Comparison of ENCODE assay signal across 27 cellular contexts in the genomic region with DNA sequence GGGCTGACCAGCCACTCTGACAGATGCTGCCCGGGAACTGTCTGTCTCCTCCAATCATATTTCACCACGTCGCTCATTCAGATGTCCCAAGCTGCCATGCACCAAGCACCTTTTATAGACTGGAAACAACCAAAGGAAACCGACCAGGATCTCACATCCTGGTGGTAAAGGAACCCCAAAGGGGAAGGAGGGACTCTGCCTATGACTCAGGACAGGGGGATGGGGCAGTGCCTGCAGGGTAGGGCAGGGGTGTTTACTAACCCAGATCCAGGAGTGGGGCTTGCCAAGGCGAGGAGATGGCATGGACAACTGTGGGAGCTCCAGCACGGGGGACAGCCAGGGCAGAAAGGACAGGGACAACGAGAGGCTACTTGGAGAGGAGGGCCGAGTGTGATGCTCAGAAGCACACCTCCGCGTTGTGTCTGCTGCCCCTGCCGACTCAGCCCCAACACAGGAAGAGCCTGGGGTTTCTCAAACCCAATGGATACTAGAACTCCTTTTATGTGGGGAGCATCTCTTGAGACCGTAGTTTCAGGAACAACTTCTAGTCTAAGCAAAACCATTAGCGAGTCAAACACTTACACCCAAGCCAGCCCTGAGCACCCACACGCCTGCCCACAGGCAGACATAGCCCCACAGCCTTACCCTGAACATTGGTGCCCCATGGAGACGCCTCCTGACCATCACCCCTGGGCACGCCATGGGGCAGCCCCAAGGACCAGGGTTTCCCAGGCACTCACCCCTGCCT. TPM values are rescaled to one million over a fixed set of nuclear protein-coding genes. Genes with fewer than 3 reads are reported as not detected.
"Had no signal": no experiment of that assay in that cellular context is flagged by ENCODE, and none has a peak within 500 bp of the region (broad histone marks: within the 10 kb centered on the region; RNA-seq: fewer than 3 reads in every experiment).

No MANE protein-coding gene starts in this region.

- H2AFZ ChIP-seq: hepatocyte had no signal

- H3K9me3 Mint-ChIP-seq: immature natural killer cell, mesothelial cell of epicardium, naive B cell had no signal

- H3K36me3 Mint-ChIP-seq: immature natural killer cell, mesothelial cell of epicardium, naive B cell had no signal

- H3K4me2 ChIP-seq: hepatocyte had no signal

- H3K4me3 Mint-ChIP-seq: immature natural killer cell, mesothelial cell of epicardium, naive B cell had no signal

- H3K36me3 ChIP-seq: esophagus muscularis mucosa, gastroesophageal sphincter, heart left ventricle, left lung, lower lobe of right lung had no signal

- H3K4me1 Mint-ChIP-seq: immature natural killer cell, mesothelial cell of epicardium, naive B cell had no signal

- ATAC-seq: foreskin keratinocyte, gastroesophageal sphincter, heart left ventricle, left cardiac atrium, left lung, left ventricle myocardium superior, lower lobe of right lung, mucosa of descending colon had no signal

- H3K4me1 ChIP-seq: esophagus muscularis mucosa, foreskin keratinocyte, gastroesophageal sphincter, heart left ventricle, left lung, lower lobe of right lung had no signal

- FAIRE-seq: colon, endothelial cell of umbilical vein, frontal cortex had no signal

- H3K27ac Mint-ChIP-seq: immature natural killer cell, mesothelial cell of epicardium, naive B cell had no signal

- H3K9me3 ChIP-seq: esophagus muscularis mucosa, gastroesophageal sphincter, heart left ventricle, left lung, lower lobe of right lung, mucosa of descending colon had no signal

- H3K4me3 ChIP-seq: coronary artery, dorsolateral prefrontal cortex, esophagus muscularis mucosa, gastroesophageal sphincter, heart left ventricle, hepatocyte, left lung, lower lobe of right lung, mucosa of descending colon had no signal

- H3K27me3 Mint-ChIP-seq: naive B cell had no signal

- H3K79me2 ChIP-seq: hepatocyte had no signal

- DNase-seq: dermis blood vessel endothelial cell; dorsolateral prefrontal cortex; effector CD4-positive, alpha-beta T cell; effector memory CD4-positive, alpha-beta T cell; foreskin keratinocyte; heart left ventricle; hypothalamus; immature natural killer cell; islet precursor cell; left cardiac atrium; left lung; left ventricle myocardium superior; lower lobe of right lung; mesenchymal stem cell; mucosa of descending colon; naive B cell had no signal

- H3K27me3 ChIP-seq: dorsolateral prefrontal cortex, esophagus muscularis mucosa, foreskin keratinocyte, gastroesophageal sphincter, heart left ventricle, hepatocyte, left lung had no signal

- H3K27ac ChIP-seq: coronary artery, dorsolateral prefrontal cortex, esophagus muscularis mucosa, foreskin keratinocyte, gastroesophageal sphincter, heart left ventricle, hepatocyte, left lung, lower lobe of right lung had no signal

RNA-seq across cellular contexts. Expression of gene PRODH, which starts 4.0 kb away (rescaled TPM):
- total RNA-seq: endothelial cell of umbilical vein, fibroblast of lung, fibroblast of villous mesenchyme, lung microvascular endothelial cell had no signal
- polyA plus RNA-seq: endothelial cell of umbilical vein, immature natural killer cell had no signal
